In the genomic region with DNA sequence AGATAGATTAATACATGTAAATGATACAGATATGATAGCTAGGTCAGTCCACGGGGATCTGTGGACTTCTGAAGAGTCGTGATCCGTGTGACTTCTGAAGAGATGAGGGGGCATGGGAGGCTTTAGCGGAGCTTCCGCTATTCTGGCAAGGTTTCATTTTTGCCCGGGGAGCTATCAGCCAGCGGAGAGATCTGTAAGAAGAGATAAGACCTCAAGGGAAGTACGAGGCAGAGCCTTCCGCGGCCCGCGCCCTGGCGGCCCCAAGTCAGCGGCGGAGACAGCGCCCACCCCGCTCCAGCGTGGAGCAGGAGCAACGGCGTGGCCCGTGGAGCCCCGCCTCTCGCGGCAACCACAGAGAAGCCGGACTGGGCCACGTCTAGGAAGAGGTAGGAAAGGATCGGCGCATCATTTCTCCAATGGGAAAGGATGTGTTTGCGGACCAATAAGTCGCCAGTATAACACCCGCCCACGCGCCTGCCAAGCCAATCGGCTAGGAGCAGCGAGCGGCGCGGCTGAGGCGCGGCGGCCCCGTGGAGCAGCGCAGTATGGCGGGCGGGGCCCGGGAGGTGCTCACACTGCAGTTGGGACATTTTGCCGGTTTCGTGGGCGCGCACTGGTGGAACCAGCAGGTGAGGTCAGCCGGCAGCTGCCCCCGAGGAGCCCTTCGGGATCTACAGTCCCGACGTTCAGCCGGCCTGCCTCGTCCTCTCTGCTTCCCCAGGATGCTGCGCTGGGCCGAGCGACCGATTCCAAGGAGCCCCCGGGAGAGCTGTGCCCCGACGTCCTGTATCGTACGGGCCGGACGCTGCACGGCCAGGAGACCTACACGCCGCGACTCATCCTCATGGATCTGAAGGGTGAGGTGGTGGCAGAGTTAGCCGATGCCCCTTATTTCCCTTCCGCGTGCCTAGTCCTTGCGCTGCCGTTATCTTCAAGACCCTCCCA, we compare ENCODE assay signal across 8 cellular contexts. TPM values are rescaled to one million over a fixed set of nuclear protein-coding genes. Genes with fewer than 3 reads are reported as not detected.
A peak's percentile ranks its signal among the peaks of the same experiment; 100 is the strongest.
DNase-seq lines count a peak whose midpoint lies in the region; ATAC-seq and TF ChIP-seq lines count a peak whose summit lies in the region.
"Not testable (repeated sequence)": the region's sequence is repeated elsewhere in the genome, so short reads cannot be mapped to it uniquely, and the experiment has no call there.

No MANE protein-coding gene starts in this region.

- peak overlapping the region; percentile 98 for H3K4me3 Mint-ChIP-seq in activated naive CD4-positive, alpha-beta T cell treated with anti-CD3 and anti-CD28 coated beads, Interleukin-2, amount 50 U/mL, for 24 hours

- not testable (repeated sequence) for H3K9me3 ChIP-seq in SK-N-MC (ENCODE audit: low read depth, low read length); testis

- not testable (repeated sequence) for TF ChIP-seq CTCF in omental fat pad (IDR thresholded peaks at IDR 0.05); testis (IDR thresholded peaks at IDR 0.05)

- peak overlapping the region; percentile 73 for H3K27ac ChIP-seq in SK-N-MC
- H3K27ac ChIP-seq in testis: peak overlapping the region; percentile 21 to 27

- not testable (repeated sequence) for H3K9me3 Mint-ChIP-seq in activated naive CD4-positive, alpha-beta T cell treated with anti-CD3 and anti-CD28 coated beads, Interleukin-2, amount 50 U/mL, for 24 hours

- ATAC-seq in HG02588 (IDR thresholded peaks at IDR 0.05; ENCODE audit: unreplicated experiment): peak; percentile 92
- ATAC-seq in omental fat pad (ENCODE audit: low FRiP score): peak; percentile 99

- not testable (repeated sequence) for TF ChIP-seq POLR2A in testis (IDR thresholded peaks at IDR 0.05)

- WGBS in testis, 2 donors: 0 to 2% methylated on average over 13 to 46 of the region's 77 CpGs

- not testable (repeated sequence) for H3K4me1 Mint-ChIP-seq in activated naive CD4-positive, alpha-beta T cell treated with anti-CD3 and anti-CD28 coated beads, Interleukin-2, amount 50 U/mL, for 24 hours

- peak overlapping the region; percentile 87 for H3K9ac ChIP-seq in SK-N-MC (ENCODE audit: insufficient read length)

- peak overlapping the region; percentile 79 for H3K4me3 ChIP-seq in GM08714 (ENCODE audit: low read length)
- peak overlapping the region; percentile 82 for H3K4me3 ChIP-seq in SK-N-MC
- peak overlapping the region; percentile 52 to 72 for H3K4me3 ChIP-seq in testis

- not testable (repeated sequence) for H3K27me3 Mint-ChIP-seq in activated naive CD4-positive, alpha-beta T cell treated with anti-CD3 and anti-CD28 coated beads, Interleukin-2, amount 50 U/mL, for 24 hours

- H3K27me3 ChIP-seq in testis: not testable (repeated sequence)

- not testable (repeated sequence) for H3K4me1 ChIP-seq in testis

- intact Hi-C loops in testis (cut with DNase I; ENCODE audit: low total_unique reads): not testable (repeated sequence)

- peak overlapping the region; percentile 95 for H3K27ac Mint-ChIP-seq in activated naive CD4-positive, alpha-beta T cell treated with anti-CD3 and anti-CD28 coated beads, Interleukin-2, amount 50 U/mL, for 24 hours

- H3K36me3 Mint-ChIP-seq in activated naive CD4-positive, alpha-beta T cell treated with anti-CD3 and anti-CD28 coated beads, Interleukin-2, amount 50 U/mL, for 24 hours: not testable (repeated sequence)

- DNase-seq in NCI-H1048 (lab: John Stamatoyannopoulos, UW) (peak; percentile 93), SK-N-MC (ENCODE audit: low read depth, low spot score) (peak; percentile 95), glomerular visceral epithelial cell (ENCODE audit: extremely low spot score) (peak; percentile 98), omental fat pad (ENCODE audit: low spot score) (peak; percentile 97), testis (peak; percentile 97)

- H3K36me3 ChIP-seq in SK-N-MC (ENCODE audit: insufficient read depth, low read length); testis (ENCODE audit: low read depth, missing control alignments): not testable (repeated sequence)

RNA-seq across cellular contexts. Expression of a gene that starts 56.7 kb away (rescaled TPM):
- 100 to 1,000 TPM; 118 to 170 (median 132) TPM for total RNA-seq in omental fat pad
- total RNA-seq in testis: 100 to 1,000 TPM; 277 to 286 TPM
- polyA plus RNA-seq in testis (ENCODE audit: insufficient read depth, low read depth, low replicate concordance): 121 TPM

RNA-seq across cellular contexts. Expression of a gene that starts 57.0 kb away (rescaled TPM):
- 100 to 1,000 TPM in 3 of 4 donors, 10 to 100 TPM in 1; 91.3 to 135 (median 119) TPM for total RNA-seq in omental fat pad
- 100 to 1,000 TPM; 171 to 219 TPM for total RNA-seq in testis
- polyA plus RNA-seq in testis (ENCODE audit: insufficient read depth, low read depth, low replicate concordance): 205 TPM

Comparison
In these comparisons a context has a peak if more than half of its experiments do, and no peak if none do; other contexts are left out.
1. Peak in every context shown above with its lines: DNase-seq, ATAC-seq, H3K4me3 ChIP-seq and H3K27ac ChIP-seq.